Comparison of ENCODE assay signal across 8 cellular contexts in the genomic region with DNA sequence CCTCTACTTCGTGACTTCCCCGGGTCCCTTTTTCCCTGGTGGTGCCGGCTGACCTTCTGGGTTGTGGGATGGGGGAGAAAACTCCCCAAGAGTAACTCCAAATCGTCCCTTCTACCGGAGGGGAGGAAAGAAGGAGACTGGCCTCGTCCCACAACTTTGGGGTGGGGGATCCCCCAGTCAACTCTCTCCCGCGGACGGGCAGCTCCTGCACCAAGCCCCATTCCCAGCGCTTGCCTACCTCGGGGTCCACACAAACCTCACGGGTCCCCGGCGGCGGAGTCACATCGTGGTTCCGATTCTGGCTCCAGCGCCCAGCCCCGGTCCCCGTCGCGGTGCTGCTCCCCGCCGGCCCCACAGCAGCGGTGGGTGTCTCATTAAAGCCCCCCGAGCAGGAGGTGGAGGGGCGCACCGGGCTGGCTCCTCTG. TPM values are rescaled to one million over a fixed set of nuclear protein-coding genes. Genes with fewer than 3 reads are reported as not detected.
DNase-seq lines count a peak whose midpoint lies in the region; ATAC-seq and TF ChIP-seq lines count a peak whose summit lies in the region.

No MANE protein-coding gene starts in this region.

- POLR2A ChIA-PET in A673 (lab: Charles Lee; ENCODE audit: low non-redundant PET), result no interaction called here
- POLR2A ChIA-PET in naive thymus-derived CD8-positive, alpha-beta T cell (lab: Charles Lee), result no interaction called here

- TF ChIP-seq CTCF in A673 (conservative IDR thresholded peaks at IDR 0.05; ENCODE audit: low read depth, low read length), result no peak
- TF ChIP-seq CTCF in dorsolateral prefrontal cortex (IDR thresholded peaks at IDR 0.05 in 54 of 56, conservative IDR thresholded peaks at IDR 0.05 in 2 of 56; ENCODE audit: low read depth in 1 of 56, partially characterized antibody in 56 of 56), result no peak

- BruUV-seq in A673 (replicated peaks; lab: Mats Ljungman, UMichigan), result no TSS peak

- intact Hi-C loops in A673 (cut with micrococcal nuclease; ENCODE audit: unreplicated experiment), result loop anchor here (1.0 to 10.0 kb wide), 10 partner anchors 407 to 1629 kb away; partner anchors contain the start of genes KIF18A and METTL15
- intact Hi-C loops in dorsolateral prefrontal cortex (cut with DNase I), result loop anchor here (5.0 to 10.0 kb wide), 5 partner anchors 185 to 1632 kb away; no protein-coding TSS in a partner anchor

- peaks cover 0 to 3% (median 0%) of the 10 kb centered on the region in 9 donors for H3K9me3 Mint-ChIP-seq in naive thymus-derived CD8-positive, alpha-beta T cell

- DNase-seq in A673 (ENCODE audit: low spot score), result no peak
- DNase-seq in dorsolateral prefrontal cortex, result peak in 1 of 10 donors; percentile 47
- no peak for DNase-seq in naive thymus-derived CD8-positive, alpha-beta T cell
- DNase-seq in GM03348 (ENCODE audit: low spot score), result no peak
- no peak for DNase-seq in HK-2 (ENCODE audit: unreplicated experiment)
- DNase-seq in Kasumi-1 (lab: John Stamatoyannopoulos, UW), result no peak

- peak; percentile 1 for ATAC-seq in HG03521 (IDR thresholded peaks at IDR 0.05; ENCODE audit: unreplicated experiment)
- ATAC-seq in naive thymus-derived CD8-positive, alpha-beta T cell, result no peak
- ATAC-seq in HG02759 (IDR thresholded peaks at IDR 0.05; ENCODE audit: unreplicated experiment), result no peak

- peaks cover 97% of the 10 kb centered on the region for H3K27me3 ChIP-seq in A673 (replicated peaks; ENCODE audit: insufficient read depth, low read depth, low read length, poor library complexity)
- H3K27me3 ChIP-seq in dorsolateral prefrontal cortex, result peaks cover 0 to 65% (median 25%) of the 10 kb centered on the region in 45 donors

- H3K27ac ChIP-seq in A673 (ENCODE audit: low read depth, low read length, poor library complexity, severe bottlenecking) (no peak overlapping the region), dorsolateral prefrontal cortex (no peak overlapping the region)

- peaks cover 27% of the 10 kb centered on the region for H3K4me1 ChIP-seq in A673 (ENCODE audit: insufficient read depth, low read length, poor library complexity, severe bottlenecking)

- H3K4me3 ChIP-seq in A673 (ENCODE audit: low read depth, low read length, poor library complexity, severe bottlenecking) (peak overlapping the region; percentile 40), dorsolateral prefrontal cortex (peak overlapping the region; percentile 29 to 77 (median 61))

- peaks cover 23 to 34% (median 26%) of the 10 kb centered on the region in 4 donors for H3K4me1 Mint-ChIP-seq in naive thymus-derived CD8-positive, alpha-beta T cell

- no peaks in the 10 kb centered on the region for H3K36me3 ChIP-seq in A673 (ENCODE audit: insufficient read depth, low read length, poor library complexity, severe bottlenecking)

- peaks cover 56 to 95% (median 62%) of the 10 kb centered on the region in 5 donors for H3K27me3 Mint-ChIP-seq in naive thymus-derived CD8-positive, alpha-beta T cell

- CTCF ChIA-PET in A673 (lab: Charles Lee), result interaction anchor here (0.6 to 3.2 kb wide), 6 partner anchors 17 to 1634 kb away, joined by 4 to 55 read pairs (median 14); no protein-coding TSS in a partner anchor

- peak overlapping the region; percentile 17 to 77 (median 68) for H3K4me3 Mint-ChIP-seq in naive thymus-derived CD8-positive, alpha-beta T cell

- no peaks in the 10 kb centered on the region for H3K9me3 ChIP-seq in A673 (ENCODE audit: low read depth, low read length, poor library complexity, severe bottlenecking)

- H3K27ac Mint-ChIP-seq in naive thymus-derived CD8-positive, alpha-beta T cell, result no peak overlapping the region

- peaks cover 0 to 4% (median 0%) of the 10 kb centered on the region in 3 donors for H3K36me3 Mint-ChIP-seq in naive thymus-derived CD8-positive, alpha-beta T cell

RNA-seq across cellular contexts. Expression of gene BDNF, which starts 0.3 kb away (rescaled TPM):
- total RNA-seq in A673 (2021), result 0.07 and 0.09 TPM in 2 replicates
- 10 to 100 TPM in 1 of 120 experiments, 1 to 10 TPM in 112, under 1 TPM in 7; 0.43 to 15.2 (median 2.8) TPM for total RNA-seq in dorsolateral prefrontal cortex
- not detected for total RNA-seq in naive thymus-derived CD8-positive, alpha-beta T cell
- under 1 TPM in 2 of 3 donors, not detected in 1; 0.04 to 0.06 TPM for polyA plus RNA-seq in naive thymus-derived CD8-positive, alpha-beta T cell
